Comparison of ENCODE assay signal across 1 cellular context in genomic region chr2:240560084-240560479, GRCh38.
A peak's percentile ranks its signal among the peaks of the same experiment; 100 is the strongest.
TF ChIP-seq lines count a peak whose summit lies in the region.

Gene DUSP28, plus strand, starts transcription at chr2:240560357. Its CDS starts 328 bp downstream, at chr2:240560685.

TF ChIP-seq in HepG2, 621 proteins besides CTCF, POLR2A, EP300 and RAD21 (continued from another document and continues in another):
- TF ChIP-seq ZNF503 (CRISPR knock-in tag; IDR thresholded peaks at IDR 0.05) (peak; percentile 67; the same call in 1 of the 2 replicates), ZNF652 (CRISPR knock-in tag; IDR thresholded peaks at IDR 0.05; ENCODE audit: borderline replicate concordance, low read depth) (no peak), HINFP (CRISPR knock-in tag; IDR thresholded peaks at IDR 0.05; ENCODE audit: low read depth) (no peak), ZNF597 (CRISPR knock-in tag; IDR thresholded peaks at IDR 0.05) (no peak), ZSCAN5A (CRISPR knock-in tag; IDR thresholded peaks at IDR 0.05; ENCODE audit: borderline replicate concordance) (no peak), NFKBIZ (CRISPR knock-in tag; IDR thresholded peaks at IDR 0.05) (peak; percentile 21; the same call in 1 of the 2 replicates), ZNF34 (CRISPR knock-in tag; IDR thresholded peaks at IDR 0.05; ENCODE audit: borderline replicate concordance) (no peak), KMT2B (CRISPR knock-in tag; IDR thresholded peaks at IDR 0.05) (peak; percentile 74), ZNF709 (CRISPR knock-in tag; IDR thresholded peaks at IDR 0.05) (no peak), MYC (CRISPR knock-in tag; IDR thresholded peaks at IDR 0.05; ENCODE audit: borderline replicate concordance) (peak; percentile 99), CHCHD3 (CRISPR knock-in tag; IDR thresholded peaks at IDR 0.05) (no peak), BCLAF1 (IDR thresholded peaks at IDR 0.05) (no peak), ZNF383 (CRISPR knock-in tag; IDR thresholded peaks at IDR 0.05; ENCODE audit: borderline replicate concordance) (no peak), KLF16 (CRISPR knock-in tag; IDR thresholded peaks at IDR 0.05) (peak in 1 of 2 experiments; percentile 84; a peak in 2 of 4 replicates), ZSCAN9 (CRISPR knock-in tag; IDR thresholded peaks at IDR 0.05; ENCODE audit: borderline replicate concordance) (peak; percentile 40; the same call in 1 of the 2 replicates), HNRNPLL (IDR thresholded peaks at IDR 0.05; ENCODE audit: low read depth, low read length, poor library complexity, severe bottlenecking) (peak; percentile 79), ZNF44 (CRISPR knock-in tag; IDR thresholded peaks at IDR 0.05) (peak; percentile 55; the same call in 1 of the 2 replicates), IRX3 (CRISPR knock-in tag; IDR thresholded peaks at IDR 0.05; ENCODE audit: borderline replicate concordance, low read depth) (no peak), ZNF414 (CRISPR knock-in tag; IDR thresholded peaks at IDR 0.05) (no peak), RFX1 (IDR thresholded peaks at IDR 0.05) (no peak), ZNF7 (CRISPR knock-in tag; IDR thresholded peaks at IDR 0.05) (no peak), EED (CRISPR knock-in tag; IDR thresholded peaks at IDR 0.05) (peak; percentile 80; the same call in 1 of the 2 replicates), HDAC1 (CRISPR knock-in tag; IDR thresholded peaks at IDR 0.05) (peak; percentile 85; the same call in 1 of the 2 replicates), ZNF777 (CRISPR knock-in tag; IDR thresholded peaks at IDR 0.05) (no peak), HMG20B (CRISPR knock-in tag; conservative IDR thresholded peaks at IDR 0.05) (no peak), ZNF724P (CRISPR knock-in tag; IDR thresholded peaks at IDR 0.05; ENCODE audit: borderline replicate concordance) (peak; percentile 85; the same call in 1 of the 2 replicates), JUNB (CRISPR knock-in tag; IDR thresholded peaks at IDR 0.05; ENCODE audit: borderline replicate concordance) (no peak), SRSF4 (IDR thresholded peaks at IDR 0.05; ENCODE audit: low read depth, low read length, poor library complexity, severe bottlenecking) (no peak), ZNF646 (CRISPR knock-in tag; IDR thresholded peaks at IDR 0.05) (no peak), PRDM4 (CRISPR knock-in tag; IDR thresholded peaks at IDR 0.05; ENCODE audit: borderline replicate concordance) (no peak), ZNF616 (CRISPR knock-in tag; IDR thresholded peaks at IDR 0.05; ENCODE audit: low read depth) (peak; percentile 92; the same call in 1 of the 2 replicates), ZGPAT (CRISPR knock-in tag; IDR thresholded peaks at IDR 0.05) (peak; percentile 65; the same call in 1 of the 2 replicates), STAG1 (CRISPR knock-in tag; IDR thresholded peaks at IDR 0.05) (no peak), SIN3B (IDR thresholded peaks at IDR 0.05; ENCODE audit: low read length) (no peak), ZNF180 (CRISPR knock-in tag; IDR thresholded peaks at IDR 0.05; ENCODE audit: borderline replicate concordance, low read depth) (no peak), ZBTB42 (CRISPR knock-in tag; IDR thresholded peaks at IDR 0.05) (no peak)
